ENCODE assay signal across 22 cellular contexts in genomic region chr21:39763282-39763970, GRCh38. TPM values are rescaled to one million over a fixed set of nuclear protein-coding genes. Genes with fewer than 3 reads are reported as not detected.
A peak's percentile ranks its signal among the peaks of the same experiment; 100 is the strongest.
DNase-seq lines count a peak whose midpoint lies in the region; FAIRE-seq and TF ChIP-seq lines count a peak whose summit lies in the region.
"Had no signal": no experiment of that assay in that cellular context is flagged by ENCODE, and none has a peak within 500 bp of the region (broad histone marks: within the 10 kb centered on the region; RNA-seq: fewer than 3 reads in every experiment).

No MANE protein-coding gene starts in this region.

- no peak overlapping the region for H3K9ac ChIP-seq in adipocyte (ENCODE audit: low read length)

- TF ChIP-seq POLR2A in ovary (IDR thresholded peaks at IDR 0.05) (no peak), H54 (IDR thresholded peaks at IDR 0.05; ENCODE audit: low read depth, low read length) (no peak)

- intact Hi-C loops in ovary (cut with DNase I), result no loop called here

- WGBS in ovary, 3 donors, result 7 to 32% (median 7%) methylated on average over 12 of the region's 12 CpGs

- H3K4me3 ChIP-seq in adipocyte (ENCODE audit: low read length) (no peak overlapping the region), ovary (no peak overlapping the region)
- H3K4me3 ChIP-seq: GM12878 had no signal

- peak; percentile 12 for DNase-seq in COLO829 (ENCODE audit: low spot score)
- DNase-seq in adipocyte (ENCODE audit: low read depth), result peak; percentile 47
- peak; percentile 21 for DNase-seq in iris pigment epithelial cell (ENCODE audit: low read depth)
- peak; percentile 27 to 73 (median 46) for DNase-seq in ovary
- DNase-seq in H54 (ENCODE audit: insufficient read length, low spot score), result no peak
- DNase-seq in activated effector memory CD4-positive, alpha-beta T cell treated with anti-CD3 and anti-CD28 coated beads, Interleukin-2, amount 50 U/mL, for 16 hours, result no peak
- no peak for DNase-seq in D721Med (ENCODE audit: insufficient read length, low spot score)
- no peak for DNase-seq in CD1c-positive myeloid dendritic cell (ENCODE audit: extremely low spot score)
- DNase-seq: 8988T, COR-L47, NCI-H1105 treated with DMSO at 0.1 percent for 48 hours, NCI-H1694 treated with DMSO at 0.1 percent for 48 hours, NCI-H2107, NCI-H510A treated with DMSO at 0.1 percent for 48 hours, NCI-H774, SIG-M5 had no signal

- H3K4me1 ChIP-seq in adipocyte (ENCODE audit: control insufficient read depth, insufficient read depth, low read length) (no peaks in the 10 kb centered on the region), ovary (ENCODE audit: insufficient read depth) (no peaks in the 10 kb centered on the region)

- FAIRE-seq in H54 (lab: Jason Lieb, UNC), result no peak
- no peak for FAIRE-seq in D721Med (lab: Jason Lieb, UNC)
- FAIRE-seq: GM12878, GM19239, H1 had no signal

- H3K36me3 ChIP-seq in adipocyte (ENCODE audit: control insufficient read depth, insufficient read depth, low read length, severe bottlenecking), result no peaks in the 10 kb centered on the region
- H3K36me3 ChIP-seq in ovary, result no peaks in the 10 kb centered on the region

- H3K9me3 ChIP-seq in adipocyte (ENCODE audit: control insufficient read depth, low read length), result peaks cover 3% of the 10 kb centered on the region
- H3K9me3 ChIP-seq in ovary, result no peaks in the 10 kb centered on the region

- H3K27ac ChIP-seq in ovary, result peak overlapping the region in 1 of 2 donors; percentile 49
- H3K27ac ChIP-seq: RWPE1 had no signal

- TF ChIP-seq EP300 in ovary (IDR thresholded peaks at IDR 0.05), result no peak

- TF ChIP-seq CTCF in ovary (IDR thresholded peaks at IDR 0.05) (no peak), D721Med (IDR thresholded peaks at IDR 0.05; ENCODE audit: insufficient read depth, missing control alignments) (no peak)

- H3K27me3 ChIP-seq in adipocyte (replicated peaks; ENCODE audit: control insufficient read depth, insufficient read depth, low read length) (no peaks in the 10 kb centered on the region), ovary (no peaks in the 10 kb centered on the region)

RNA-seq across cellular contexts. Expression of gene IGSF5, which starts 18.4 kb away (rescaled TPM):
- under 1 TPM in 5 of 7 donors, not detected in 2; 0.22 to 0.72 (median 0.45) TPM for total RNA-seq in ovary
- under 1 TPM; 0.16 to 0.50 TPM for polyA plus RNA-seq in ovary
- total RNA-seq: GM12878 had no signal
- polyA plus RNA-seq: AG04450, CD14-positive monocyte, GM12878 had no signal

Comparison
In these comparisons a context has a peak if more than half of its experiments do, and no peak if none do; other contexts are left out.
1. DNase-seq: peak in COLO829 (single experiment), adipocyte (single experiment), iris pigment epithelial cell (single experiment) and ovary (5 of 5); none in H54 (single experiment), activated effector memory CD4-positive, alpha-beta T cell treated with anti-CD3 and anti-CD28 coated beads, Interleukin-2, amount 50 U/mL, for 16 hours (single experiment), D721Med (single experiment) and CD1c-positive myeloid dendritic cell (single experiment).